29 cellular contexts compared by ENCODE assay signal in genomic region chrX:40182615-40183014, GRCh38.
"Had no signal": no experiment of that assay in that cellular context is flagged by ENCODE, and none has a peak within 500 bp of the region (broad histone marks: within the 10 kb centered on the region; RNA-seq: fewer than 3 reads in every experiment).

No MANE protein-coding gene starts in this region.

- H3K27ac ChIP-seq: colonic mucosa, coronary artery, dorsolateral prefrontal cortex, epithelial cell of prostate, esophagus muscularis mucosa, esophagus squamous epithelium, foreskin keratinocyte, gastrocnemius medialis, gastroesophageal sphincter, heart left ventricle, heart right ventricle, hepatocyte had no signal

- H3K9me3 ChIP-seq: colonic mucosa, gastroesophageal sphincter had no signal

- FAIRE-seq: colon, endometrium, endothelial cell of umbilical vein, frontal cortex had no signal

- ATAC-seq: effector memory CD8-positive, alpha-beta T cell; esophagus mucosa; foreskin keratinocyte; gastrocnemius medialis; gastroesophageal sphincter; heart left ventricle; heart right ventricle had no signal

- H3K4me1 ChIP-seq: colonic mucosa, esophagus squamous epithelium, foreskin keratinocyte, gastrocnemius medialis, gastroesophageal sphincter had no signal

- DNase-seq: colonic mucosa; cortex of kidney; dermis blood vessel endothelial cell; dorsolateral prefrontal cortex; effector CD4-positive, alpha-beta T cell; effector CD8-positive, alpha-beta T cell; effector memory CD4-positive, alpha-beta T cell; effector memory CD8-positive, alpha-beta T cell; endodermal cell; erythroblast; esophagus squamous epithelium; foreskin fibroblast; foreskin keratinocyte; foreskin melanocyte; gastrocnemius medialis; glutamatergic neuron; head of caudate nucleus; heart left ventricle; heart right ventricle had no signal

- H3K4me2 ChIP-seq: hepatocyte had no signal

- H3K4me3 ChIP-seq: colonic mucosa, coronary artery, dorsolateral prefrontal cortex, esophagus muscularis mucosa, esophagus squamous epithelium, gastrocnemius medialis, gastroesophageal sphincter, heart left ventricle, heart right ventricle, hepatocyte had no signal

- H3K36me3 ChIP-seq: colonic mucosa, esophagus muscularis mucosa, esophagus squamous epithelium, gastrocnemius medialis, gastroesophageal sphincter, heart left ventricle, heart right ventricle had no signal
